Comparison of ENCODE assay signal across 8 cellular contexts in the genomic region with DNA sequence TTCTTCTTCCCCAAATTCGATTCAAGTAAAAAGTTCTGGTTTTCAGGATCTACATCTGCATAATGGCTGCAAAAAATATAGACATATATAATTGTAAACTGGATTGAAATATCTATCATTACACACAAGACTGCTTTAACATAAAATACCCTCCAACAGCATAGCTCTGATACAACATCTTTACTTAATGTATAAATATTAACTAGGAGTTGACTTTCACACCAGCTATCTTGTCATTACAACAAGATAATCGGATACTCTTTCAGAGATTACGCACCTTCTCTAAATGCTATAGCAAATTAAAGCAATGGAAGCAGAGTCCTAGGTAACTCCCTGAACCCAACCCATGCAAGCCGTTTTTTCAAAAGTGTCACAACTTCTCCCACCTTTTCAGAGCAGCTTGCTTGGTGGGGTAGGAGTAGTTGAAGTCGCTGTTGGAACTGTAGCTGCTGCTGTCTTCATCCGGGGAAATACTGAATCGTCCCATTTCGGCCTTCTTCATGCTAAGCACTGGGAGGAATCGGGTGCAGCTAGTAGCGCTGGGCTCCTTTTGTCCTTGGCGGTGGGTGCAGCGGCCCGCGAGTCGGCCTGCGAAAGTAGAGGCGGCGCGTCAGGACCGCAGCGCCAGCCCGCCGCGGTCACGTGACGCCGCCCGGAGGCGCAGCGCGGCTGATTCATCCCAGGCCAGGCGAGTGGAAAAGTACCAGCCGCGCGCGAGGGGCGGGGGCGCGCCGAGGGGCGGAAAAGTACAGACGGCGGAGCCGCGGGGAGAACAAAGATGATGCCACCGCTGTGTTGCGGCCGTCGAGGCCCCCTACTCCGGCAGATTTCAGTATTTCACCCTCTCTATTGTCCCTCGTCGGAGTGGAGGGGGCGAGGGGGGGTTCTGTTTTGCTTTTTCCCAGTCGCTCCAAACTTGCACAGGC. TPM values are rescaled to one million over a fixed set of nuclear protein-coding genes. Genes with fewer than 3 reads are reported as not detected.
DNase-seq lines count a peak whose midpoint lies in the region; ATAC-seq and TF ChIP-seq lines count a peak whose summit lies in the region.

No MANE protein-coding gene starts in this region.

- H3K4me1 ChIP-seq in endodermal cell (ENCODE audit: control insufficient read depth, insufficient read depth, low read length): peaks cover 26% of the 10 kb centered on the region

- peaks cover 52% of the 10 kb centered on the region for H3K36me3 Mint-ChIP-seq in endodermal cell (ENCODE audit: low read depth)

- peaks cover 13% of the 10 kb centered on the region for H3K27me3 Mint-ChIP-seq in endodermal cell (ENCODE audit: insufficient read depth)

- H3K4me3 ChIP-seq in HL-60 (replicated peaks; ENCODE audit: insufficient read depth, low read length) (peak overlapping the region; percentile 81), endodermal cell (ENCODE audit: low read length) (peak overlapping the region; percentile 98)

- WGBS in endodermal cell (ENCODE audit: insufficient coverage in 1 of 2, insufficient read length in 1 of 2), 2 experiments: 0 to 1% methylated on average over 9 to 54 of the region's 54 CpGs

- H3K27me3 ChIP-seq in HL-60 (ENCODE audit: insufficient read depth, poor library complexity, severe bottlenecking) (no peaks in the 10 kb centered on the region), endodermal cell (ENCODE audit: control insufficient read depth, insufficient read depth, low read length, poor library complexity, severe bottlenecking) (peaks cover 10% of the 10 kb centered on the region)

- H3K27ac Mint-ChIP-seq in endodermal cell: peak overlapping the region; percentile 99

- H3K4me3 Mint-ChIP-seq in endodermal cell: peak overlapping the region; percentile 98

- no peaks in the 10 kb centered on the region for H3K9me3 Mint-ChIP-seq in endodermal cell

- no peak for TF ChIP-seq CTCF in HL-60 (IDR thresholded peaks at IDR 0.05; ENCODE audit: insufficient read depth, low read length)
- TF ChIP-seq CTCF in endodermal cell (conservative IDR thresholded peaks at IDR 0.05): peak; percentile 14

- no peaks in the 10 kb centered on the region for H3K9me3 ChIP-seq in endodermal cell (ENCODE audit: control insufficient read depth, low read length)

- H3K9ac ChIP-seq in endodermal cell (ENCODE audit: extremely low read depth, low read length, poor library complexity, severe bottlenecking): peak overlapping the region; percentile 100

- peaks cover 46% of the 10 kb centered on the region for H3K4me1 Mint-ChIP-seq in endodermal cell

- peak; percentile 42 for ATAC-seq in GM19468 (IDR thresholded peaks at IDR 0.05; ENCODE audit: extremely low read depth, unreplicated experiment)

- H3K36me3 ChIP-seq in endodermal cell (ENCODE audit: control insufficient read depth, insufficient read depth, low read length): peaks cover 50% of the 10 kb centered on the region

- DNase-seq in COR-L47 (lab: John Stamatoyannopoulos, UW) (peak; percentile 87), HL-60 (ENCODE audit: low read depth in 1 of 2, low spot score in 1 of 2) (peak in 1 of 2 experiments; percentile 86), NOMO-1 treated with DMSO at 0.1 percent for 48 hours (lab: John Stamatoyannopoulos, UW; ENCODE audit: unreplicated experiment) (peak; percentile 84), endodermal cell (peak; percentile 97), midbrain (lab: John Stamatoyannopoulos, UW) (peak; percentile 94)
- peak; percentile 77 for DNase-seq in activated CD8-positive, alpha-beta memory T cell treated with anti-CD3 and anti-CD28 coated beads, Interleukin-2, amount 50 U/mL, for 24 hours (ENCODE audit: extremely low read depth)
- DNase-seq in stimulated activated CD8-positive, alpha-beta memory T cell treated with anti-CD3 and anti-CD28 coated beads, Interleukin-2, amount 100 ng/mL, for 1 hour (ENCODE audit: low read depth in 2 of 2): peak; percentile 87 to 92

- H3K27ac ChIP-seq in HL-60 (replicated peaks): peak overlapping the region; percentile 97
- H3K27ac ChIP-seq in endodermal cell (ENCODE audit: low read depth, low read length): peak overlapping the region; percentile 100

RNA-seq across cellular contexts. Expression of a gene that starts 1.5 kb away (rescaled TPM):
- 100 to 1,000 TPM; 156 to 230 TPM for total RNA-seq in endodermal cell
- polyA plus RNA-seq in endodermal cell (2013, experiment 1 of 2): 185 TPM
- polyA plus RNA-seq in endodermal cell (2013, experiment 2 of 2): 170 TPM
